ENCODE assay signal across 1 cellular context in the genomic region with DNA sequence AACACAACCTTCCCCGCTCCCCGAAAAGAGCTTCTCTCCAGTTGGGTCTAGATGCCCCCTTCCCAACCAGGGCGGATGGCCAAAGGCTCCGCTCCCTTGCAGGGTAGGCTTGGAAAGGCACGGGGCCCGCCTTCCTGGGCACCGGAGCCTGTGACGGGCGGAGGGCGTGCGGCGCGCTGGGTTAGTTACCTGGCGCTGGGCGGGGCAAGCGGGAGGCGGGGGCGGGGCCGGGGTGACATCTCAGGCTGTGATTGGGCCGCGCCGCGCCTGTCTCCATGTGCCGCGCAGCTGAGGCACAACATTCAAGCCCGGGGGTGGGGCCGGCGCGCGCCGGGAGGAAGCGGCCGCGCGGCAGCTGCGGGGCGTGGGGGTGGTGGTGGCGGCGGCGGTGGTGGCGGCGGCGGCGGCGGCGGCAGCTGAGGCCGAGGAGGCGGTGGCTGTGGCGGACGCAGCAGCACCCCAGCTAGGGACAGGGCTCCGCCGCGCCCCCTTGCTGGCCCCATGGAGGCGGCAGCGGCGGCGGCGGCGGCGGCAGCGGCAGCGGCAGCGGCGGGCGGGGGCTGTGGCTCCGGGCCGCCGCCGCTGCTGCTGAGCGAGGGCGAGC.
TF ChIP-seq lines count a peak whose summit lies in the region.

Gene REPS2, plus strand, starts transcription at position 298 of the 604 bp plus-strand sequence. Its CDS starts 204 bp downstream, at position 502.

TF ChIP-seq in GM23338, 12 proteins besides CTCF, POLR2A, EP300 and RAD21 (continued from another document):
- TF ChIP-seq, protein P1, sequence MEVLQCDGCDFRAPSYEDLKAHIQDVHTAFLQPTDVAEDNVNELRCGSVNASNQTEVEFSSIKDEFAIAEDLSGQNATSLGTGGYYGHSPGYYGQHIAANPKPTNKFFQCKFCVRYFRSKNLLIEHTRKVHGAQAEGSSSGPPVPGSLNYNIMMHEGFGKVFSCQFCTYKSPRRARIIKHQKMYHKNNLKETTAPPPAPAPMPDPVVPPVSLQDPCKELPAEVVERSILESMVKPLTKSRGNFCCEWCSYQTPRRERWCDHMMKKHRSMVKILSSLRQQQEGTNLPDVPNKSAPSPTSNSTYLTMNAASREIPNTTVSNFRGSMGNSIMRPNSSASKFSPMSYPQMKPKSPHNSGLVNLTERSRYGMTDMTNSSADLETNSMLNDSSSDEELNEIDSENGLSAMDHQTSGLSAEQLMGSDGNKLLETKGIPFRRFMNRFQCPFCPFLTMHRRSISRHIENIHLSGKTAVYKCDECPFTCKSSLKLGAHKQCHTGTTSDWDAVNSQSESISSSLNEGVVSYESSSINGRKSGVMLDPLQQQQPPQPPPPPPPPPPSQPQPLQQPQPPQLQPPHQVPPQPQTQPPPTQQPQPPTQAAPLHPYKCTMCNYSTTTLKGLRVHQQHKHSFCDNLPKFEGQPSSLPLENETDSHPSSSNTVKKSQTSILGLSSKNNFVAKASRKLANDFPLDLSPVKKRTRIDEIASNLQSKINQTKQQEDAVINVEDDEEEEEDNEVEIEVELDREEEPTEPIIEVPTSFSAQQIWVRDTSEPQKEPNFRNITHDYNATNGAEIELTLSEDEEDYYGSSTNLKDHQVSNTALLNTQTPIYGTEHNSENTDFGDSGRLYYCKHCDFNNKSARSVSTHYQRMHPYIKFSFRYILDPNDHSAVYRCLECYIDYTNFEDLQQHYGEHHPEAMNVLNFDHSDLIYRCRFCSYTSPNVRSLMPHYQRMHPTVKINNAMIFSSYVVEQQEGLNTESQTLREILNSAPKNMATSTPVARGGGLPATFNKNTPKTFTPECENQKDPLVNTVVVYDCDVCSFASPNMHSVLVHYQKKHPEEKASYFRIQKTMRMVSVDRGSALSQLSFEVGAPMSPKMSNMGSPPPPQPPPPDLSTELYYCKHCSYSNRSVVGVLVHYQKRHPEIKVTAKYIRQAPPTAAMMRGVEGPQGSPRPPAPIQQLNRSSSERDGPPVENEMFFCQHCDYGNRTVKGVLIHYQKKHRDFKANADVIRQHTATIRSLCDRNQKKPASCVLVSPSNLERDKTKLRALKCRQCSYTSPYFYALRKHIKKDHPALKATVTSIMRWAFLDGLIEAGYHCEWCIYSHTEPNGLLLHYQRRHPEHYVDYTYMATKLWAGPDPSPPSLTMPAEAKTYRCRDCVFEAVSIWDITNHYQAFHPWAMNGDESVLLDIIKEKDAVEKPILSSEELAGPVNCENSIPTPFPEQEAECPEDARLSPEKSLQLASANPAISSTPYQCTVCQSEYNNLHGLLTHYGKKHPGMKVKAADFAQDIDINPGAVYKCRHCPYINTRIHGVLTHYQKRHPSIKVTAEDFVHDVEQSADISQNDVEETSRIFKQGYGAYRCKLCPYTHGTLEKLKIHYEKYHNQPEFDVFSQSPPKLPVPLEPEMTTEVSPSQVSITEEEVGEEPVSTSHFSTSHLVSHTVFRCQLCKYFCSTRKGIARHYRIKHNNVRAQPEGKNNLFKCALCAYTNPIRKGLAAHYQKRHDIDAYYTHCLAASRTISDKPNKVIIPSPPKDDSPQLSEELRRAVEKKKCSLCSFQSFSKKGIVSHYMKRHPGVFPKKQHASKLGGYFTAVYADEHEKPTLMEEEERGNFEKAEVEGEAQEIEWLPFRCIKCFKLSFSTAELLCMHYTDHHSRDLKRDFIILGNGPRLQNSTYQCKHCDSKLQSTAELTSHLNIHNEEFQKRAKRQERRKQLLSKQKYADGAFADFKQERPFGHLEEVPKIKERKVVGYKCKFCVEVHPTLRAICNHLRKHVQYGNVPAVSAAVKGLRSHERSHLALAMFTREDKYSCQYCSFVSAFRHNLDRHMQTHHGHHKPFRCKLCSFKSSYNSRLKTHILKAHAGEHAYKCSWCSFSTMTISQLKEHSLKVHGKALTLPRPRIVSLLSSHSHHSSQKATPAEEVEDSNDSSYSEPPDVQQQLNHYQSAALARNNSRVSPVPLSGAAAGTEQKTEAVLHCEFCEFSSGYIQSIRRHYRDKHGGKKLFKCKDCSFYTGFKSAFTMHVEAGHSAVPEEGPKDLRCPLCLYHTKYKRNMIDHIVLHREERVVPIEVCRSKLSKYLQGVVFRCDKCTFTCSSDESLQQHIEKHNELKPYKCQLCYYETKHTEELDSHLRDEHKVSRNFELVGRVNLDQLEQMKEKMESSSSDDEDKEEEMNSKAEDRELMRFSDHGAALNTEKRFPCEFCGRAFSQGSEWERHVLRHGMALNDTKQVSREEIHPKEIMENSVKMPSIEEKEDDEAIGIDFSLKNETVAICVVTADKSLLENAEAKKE (CRISPR knock-in tag; IDR thresholded peaks at IDR 0.05), result no peak
- TF ChIP-seq, protein P2, sequence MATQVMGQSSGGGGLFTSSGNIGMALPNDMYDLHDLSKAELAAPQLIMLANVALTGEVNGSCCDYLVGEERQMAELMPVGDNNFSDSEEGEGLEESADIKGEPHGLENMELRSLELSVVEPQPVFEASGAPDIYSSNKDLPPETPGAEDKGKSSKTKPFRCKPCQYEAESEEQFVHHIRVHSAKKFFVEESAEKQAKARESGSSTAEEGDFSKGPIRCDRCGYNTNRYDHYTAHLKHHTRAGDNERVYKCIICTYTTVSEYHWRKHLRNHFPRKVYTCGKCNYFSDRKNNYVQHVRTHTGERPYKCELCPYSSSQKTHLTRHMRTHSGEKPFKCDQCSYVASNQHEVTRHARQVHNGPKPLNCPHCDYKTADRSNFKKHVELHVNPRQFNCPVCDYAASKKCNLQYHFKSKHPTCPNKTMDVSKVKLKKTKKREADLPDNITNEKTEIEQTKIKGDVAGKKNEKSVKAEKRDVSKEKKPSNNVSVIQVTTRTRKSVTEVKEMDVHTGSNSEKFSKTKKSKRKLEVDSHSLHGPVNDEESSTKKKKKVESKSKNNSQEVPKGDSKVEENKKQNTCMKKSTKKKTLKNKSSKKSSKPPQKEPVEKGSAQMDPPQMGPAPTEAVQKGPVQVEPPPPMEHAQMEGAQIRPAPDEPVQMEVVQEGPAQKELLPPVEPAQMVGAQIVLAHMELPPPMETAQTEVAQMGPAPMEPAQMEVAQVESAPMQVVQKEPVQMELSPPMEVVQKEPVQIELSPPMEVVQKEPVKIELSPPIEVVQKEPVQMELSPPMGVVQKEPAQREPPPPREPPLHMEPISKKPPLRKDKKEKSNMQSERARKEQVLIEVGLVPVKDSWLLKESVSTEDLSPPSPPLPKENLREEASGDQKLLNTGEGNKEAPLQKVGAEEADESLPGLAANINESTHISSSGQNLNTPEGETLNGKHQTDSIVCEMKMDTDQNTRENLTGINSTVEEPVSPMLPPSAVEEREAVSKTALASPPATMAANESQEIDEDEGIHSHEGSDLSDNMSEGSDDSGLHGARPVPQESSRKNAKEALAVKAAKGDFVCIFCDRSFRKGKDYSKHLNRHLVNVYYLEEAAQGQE (IDR thresholded peaks at IDR 0.05; ENCODE audit: unreplicated experiment), result no peak
- TF ChIP-seq, protein P3, sequence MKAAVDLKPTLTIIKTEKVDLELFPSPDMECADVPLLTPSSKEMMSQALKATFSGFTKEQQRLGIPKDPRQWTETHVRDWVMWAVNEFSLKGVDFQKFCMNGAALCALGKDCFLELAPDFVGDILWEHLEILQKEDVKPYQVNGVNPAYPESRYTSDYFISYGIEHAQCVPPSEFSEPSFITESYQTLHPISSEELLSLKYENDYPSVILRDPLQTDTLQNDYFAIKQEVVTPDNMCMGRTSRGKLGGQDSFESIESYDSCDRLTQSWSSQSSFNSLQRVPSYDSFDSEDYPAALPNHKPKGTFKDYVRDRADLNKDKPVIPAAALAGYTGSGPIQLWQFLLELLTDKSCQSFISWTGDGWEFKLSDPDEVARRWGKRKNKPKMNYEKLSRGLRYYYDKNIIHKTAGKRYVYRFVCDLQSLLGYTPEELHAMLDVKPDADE (IDR thresholded peaks at IDR 0.05), result no peak
- TF ChIP-seq EZH2 (IDR thresholded peaks at IDR 0.05; ENCODE audit: low read depth, unreplicated experiment) (no peak), ZNF114 (CRISPR knock-in tag; IDR thresholded peaks at IDR 0.05) (no peak), CREB1 (CRISPR knock-in tag; IDR thresholded peaks at IDR 0.05; ENCODE audit: low read depth) (peak; percentile 46; the same call in 1 of the 2 replicates), EZH2phosphoT487 (IDR thresholded peaks at IDR 0.05; ENCODE audit: unreplicated experiment) (no peak), NANOG (IDR thresholded peaks at IDR 0.05; ENCODE audit: borderline replicate concordance) (no peak), JUNB (IDR thresholded peaks at IDR 0.05; ENCODE audit: unreplicated experiment) (no peak), ZNF331 (CRISPR knock-in tag; IDR thresholded peaks at IDR 0.05; ENCODE audit: low read depth) (no peak), POLR2AphosphoS5 (IDR thresholded peaks at IDR 0.05; ENCODE audit: low read depth) (0 out of 2 replicates have a peak, but pooled peaks have one; percentile 28)
